ENCODE assay signal across 16 cellular contexts in genomic region chr7:151658778-151659177, GRCh38.
DNase-seq lines count a peak whose midpoint lies in the region; ATAC-seq and TF ChIP-seq lines count a peak whose summit lies in the region.
"Had no signal": no experiment of that assay in that cellular context is flagged by ENCODE, and none has a peak within 500 bp of the region (broad histone marks: within the 10 kb centered on the region; RNA-seq: fewer than 3 reads in every experiment).

No MANE protein-coding gene starts in this region.

- H2BK20ac ChIP-seq in IMR-90 (ENCODE audit: low read depth, low read length) = no peak overlapping the region

- H2BK5ac ChIP-seq in IMR-90 (ENCODE audit: low read depth, low read length, poor library complexity, severe bottlenecking) = peak overlapping the region; percentile 12

- H3K79me1 ChIP-seq in IMR-90 (ENCODE audit: low read depth in 1 of 2, low read length in 2 of 2) = no peaks in the 10 kb centered on the region

- no peak overlapping the region for H3K4me3 ChIP-seq in AG10803 (ENCODE audit: low read length)
- H3K4me3 ChIP-seq in IMR-90 (ENCODE audit: insufficient read depth, low read depth, low read length) = no peak overlapping the region
- H3K4me3 ChIP-seq in tibial nerve = no peak overlapping the region

- H3K4ac ChIP-seq in IMR-90 (ENCODE audit: low read depth, low read length) = peak overlapping the region; percentile 14; the same call in 1 of the 2 replicates

- no peak overlapping the region for H2AK9ac ChIP-seq in IMR-90 (replicated peaks; ENCODE audit: low read depth, low read length, poor library complexity)

- in situ Hi-C loops in IMR-90 (cut with MboI; ENCODE audit: low sequenced_read_pairs) = no loop called here

- no peak for TF ChIP-seq RAD21 in IMR-90 (IDR thresholded peaks at IDR 0.05; ENCODE audit: low read length)

- TF ChIP-seq EP300 in tibial nerve (IDR thresholded peaks at IDR 0.05) = no peak

- no peak overlapping the region for H3K56ac ChIP-seq in IMR-90 (ENCODE audit: extremely low read depth, insufficient read depth, low read length)

- POLR2A ChIA-PET in IMR-90 (lab: Charles Lee; ENCODE audit: unreplicated experiment) = no interaction called here

- ATAC-seq in IMR-90 (ENCODE audit: low read depth) = peak; percentile 22
- ATAC-seq in HG03025 (IDR thresholded peaks at IDR 0.05; ENCODE audit: low FRiP score, unreplicated experiment) = no peak

- intact Hi-C loops in IMR-90 (cut with micrococcal nuclease) = no loop called here

- H3K18ac ChIP-seq in IMR-90 (ENCODE audit: low read depth, low read length) = peak overlapping the region; percentile 63; the same call in 1 of the 2 replicates

- no peaks in the 10 kb centered on the region for H4K20me1 ChIP-seq in IMR-90 (ENCODE audit: insufficient read depth, low read length)

- H2BK15ac ChIP-seq in IMR-90 (ENCODE audit: low read depth, low read length) = 0 out of 3 replicates have a peak overlapping the region, but pooled peaks have one; percentile 0

- BruUV-seq in IMR-90 (replicated peaks; lab: Mats Ljungman, UMichigan) = no TSS peak

- H3K4me1 ChIP-seq in IMR-90 (ENCODE audit: control insufficient read depth, insufficient read depth, low read length) = peaks cover 14% of the 10 kb centered on the region
- H3K4me1 ChIP-seq in tibial nerve = no peaks in the 10 kb centered on the region

- no CpG with 5 or more reads among the region's 1 CpG for WGBS in IMR-90 (ENCODE audit: extremely low coverage in 2 of 2, insufficient read length in 1 of 2), 2 experiments
- 90 to 92% methylated on average over 1 of the region's 1 CpG for WGBS in tibial nerve, 2 donors

- H3K9ac ChIP-seq in IMR-90 (ENCODE audit: low read depth, low read length) = no peak overlapping the region

- H4K5ac ChIP-seq in IMR-90 (ENCODE audit: low read depth, low read length) = no peak overlapping the region

- H2BK120ac ChIP-seq in IMR-90 (ENCODE audit: low read depth, low read length) = 0 out of 2 replicates have a peak overlapping the region, but pooled peaks have one; percentile 12

- no peak overlapping the region for H3K4me2 ChIP-seq in IMR-90 (ENCODE audit: low read depth, low read length)

- no peak overlapping the region for H3K23ac ChIP-seq in IMR-90 (ENCODE audit: low read depth, low read length)

- H4K8ac ChIP-seq in IMR-90 (ENCODE audit: low read depth in 2 of 2, low read length in 2 of 2) = no peak overlapping the region; a peak in 1 of 4 replicates

- no peak overlapping the region for H2AFZ ChIP-seq in IMR-90 (replicated peaks; ENCODE audit: low read length, poor library complexity)

- TF ChIP-seq POLR2A in IMR-90 (IDR thresholded peaks at IDR 0.05; ENCODE audit: low read depth, low read length) (no peak), tibial nerve (IDR thresholded peaks at IDR 0.05) (no peak)

- no peak overlapping the region for H4K91ac ChIP-seq in IMR-90 (ENCODE audit: insufficient read depth, low read depth, low read length)

- peak; percentile 31 for DNase-seq in AG10803 (ENCODE audit: low read depth)
- peak; percentile 51 for DNase-seq in IMR-90
- peak; percentile 54 for DNase-seq in amniotic epithelial cell (ENCODE audit: low read depth)
- DNase-seq in kidney glomerular epithelial cell (lab: John Stamatoyannopoulos, UW) = peak; percentile 7
- no peak for DNase-seq in effector CD4-positive, alpha-beta T cell
- no peak for DNase-seq in tibial nerve (ENCODE audit: low spot score in 2 of 2)
- no peak for DNase-seq in GF-D8 (lab: John Stamatoyannopoulos, UW)
- DNase-seq: GDM1, GOT3, KG1, NCI-H1048, NCI-H2107, NCI-H226, NCI-H748 treated with DMSO at 0.1 percent for 48 hours, SHP77 treated with DMSO at 0.1 percent for 48 hours had no signal

- dilution Hi-C loops in IMR-90 (cut with HindIII; ENCODE audit: low sequenced_read_pairs, unreplicated experiment) = no loop called here

- no peak for TF ChIP-seq CTCF in AG10803 (conservative IDR thresholded peaks at IDR 0.05; ENCODE audit: low read length)
- TF ChIP-seq CTCF in IMR-90 (conservative IDR thresholded peaks at IDR 0.05; ENCODE audit: low read depth, low read length) = no peak
- TF ChIP-seq CTCF in tibial nerve (IDR thresholded peaks at IDR 0.05) = no peak

- H3K27ac ChIP-seq in IMR-90 (ENCODE audit: insufficient read depth, low read length) = no peak overlapping the region
- H3K27ac ChIP-seq in tibial nerve = no peak overlapping the region

- H2AK5ac ChIP-seq in IMR-90 (ENCODE audit: low read depth, low read length) = no peak overlapping the region

- H3K9me3 ChIP-seq in IMR-90 (ENCODE audit: control insufficient read depth, insufficient read depth, low read length) = no peaks in the 10 kb centered on the region
- H3K9me3 ChIP-seq in tibial nerve = no peaks in the 10 kb centered on the region

- H3K27me3 ChIP-seq in IMR-90 (ENCODE audit: control insufficient read depth, insufficient read depth, low read length) (no peaks in the 10 kb centered on the region), tibial nerve (no peaks in the 10 kb centered on the region)

- no peak overlapping the region for H3K14ac ChIP-seq in IMR-90 (replicated peaks; ENCODE audit: low read depth, low read length)

- H3K36me3 ChIP-seq in IMR-90 (ENCODE audit: control insufficient read depth, insufficient read depth, low read length) = no peaks in the 10 kb centered on the region
- no peaks in the 10 kb centered on the region for H3K36me3 ChIP-seq in tibial nerve

- CTCF ChIA-PET in IMR-90 (lab: Yijun Ruan, JAX) = interaction anchor here (1.4 kb wide), 1 partner anchor 27 kb away, joined by 5 read pairs; no protein-coding TSS in a partner anchor

- H3K9me1 ChIP-seq in IMR-90 (ENCODE audit: insufficient read depth, low read length) = peaks cover 8% of the 10 kb centered on the region; the same call in 1 of the 2 replicates

TF ChIP-seq in IMR-90, 13 proteins besides CTCF, POLR2A, EP300 and RAD21:
- no peak for TF ChIP-seq NFE2L2 (IDR thresholded peaks at IDR 0.05; ENCODE audit: low read depth, low read length)
- TF ChIP-seq MAFK (IDR thresholded peaks at IDR 0.05; ENCODE audit: low read depth, low read length) = peak; percentile 60

Comparison
In these comparisons a context has a peak if more than half of its experiments do, and no peak if none do; other contexts are left out.
1. DNase-seq: peak in AG10803 (single experiment), IMR-90 (single experiment), amniotic epithelial cell (single experiment) and kidney glomerular epithelial cell (single experiment); none in effector CD4-positive, alpha-beta T cell (single experiment), tibial nerve (0 of 2) and GF-D8 (single experiment).